8 cellular contexts compared by ENCODE assay signal in genomic region chr4:68498413-68499007, GRCh38. TPM values are rescaled to one million over a fixed set of nuclear protein-coding genes. Genes with fewer than 3 reads are reported as not detected.
DNase-seq lines count a peak whose midpoint lies in the region; ATAC-seq and TF ChIP-seq lines count a peak whose summit lies in the region.

No MANE protein-coding gene starts in this region.

- peak; percentile 81 for TF ChIP-seq CTCF in astrocyte of the spinal cord (IDR thresholded peaks at IDR 0.05; ENCODE audit: low read depth, low read length)

- CTCF ChIA-PET in HEK293T (lab: Yijun Ruan, JAX): no interaction called here

- in situ Hi-C loops in astrocyte of the spinal cord (cut with HindIII; ENCODE audit: low sequenced_read_pairs): no loop called here

- POLR2A ChIA-PET in HEK293T (lab: Yijun Ruan, JAX): no interaction called here

- H3K36me3 Mint-ChIP-seq in T-helper 17 cell (ENCODE audit: low read depth): peaks cover 2% of the 10 kb centered on the region

- H3K9me3 ChIP-seq in MG63: no peaks in the 10 kb centered on the region
- H3K9me3 ChIP-seq in T-helper 17 cell (ENCODE audit: control insufficient read depth, low read length, poor library complexity, severe bottlenecking): no peaks in the 10 kb centered on the region

- DNase-seq in SIG-M5 treated with dmso at 0.1 percent for 504 hours (lab: John Stamatoyannopoulos, UW; ENCODE audit: unreplicated experiment): peak; percentile 53
- no peak for DNase-seq in SIG-M5 (lab: John Stamatoyannopoulos, UW)
- peak; percentile 46 for DNase-seq in HEK293T (ENCODE audit: extremely low spot score)
- DNase-seq in MG63: peak; percentile 15
- DNase-seq in T-helper 17 cell: peak in 2 of 3 donors; percentile 12 to 36
- peak; percentile 68 for DNase-seq in astrocyte of the spinal cord (ENCODE audit: low read depth, low spot score)
- DNase-seq in iPS-NIHi7 (ENCODE audit: extremely low spot score): peak; percentile 60
- peak; percentile 15 to 28 (median 23) for DNase-seq in stimulated activated CD4-positive, alpha-beta T cell treated with anti-CD3 and anti-CD28 coated beads, Interleukin-1b, Interleukin-23, amount 100 ng/mL, for 24 hours (ENCODE audit: low read depth in 4 of 4, low spot score in 1 of 4)

- H3K27ac Mint-ChIP-seq in T-helper 17 cell: no peak overlapping the region

- H3K27me3 ChIP-seq in MG63: no peaks in the 10 kb centered on the region

- H3K27me3 Mint-ChIP-seq in T-helper 17 cell: no peaks in the 10 kb centered on the region

- H3K4me1 Mint-ChIP-seq in T-helper 17 cell: peaks cover 3% of the 10 kb centered on the region

- ATAC-seq in T-helper 17 cell: peak; percentile 94

- no peak overlapping the region for H3K4me3 Mint-ChIP-seq in T-helper 17 cell

- no peak overlapping the region for H3K4me3 ChIP-seq in MG63
- no peak overlapping the region for H3K4me3 ChIP-seq in astrocyte of the spinal cord (ENCODE audit: low read depth, low read length)

- H3K36me3 ChIP-seq in MG63: no peaks in the 10 kb centered on the region

TF ChIP-seq in HEK293T, 16 proteins besides CTCF, POLR2A, EP300 and RAD21:
- TF ChIP-seq ARNT (IDR thresholded peaks at IDR 0.05) (no peak), TARDBP (IDR thresholded peaks at IDR 0.05) (no peak), CTBP1 (IDR thresholded peaks at IDR 0.05; ENCODE audit: borderline replicate concordance) (no peak), FOXM1 (IDR thresholded peaks at IDR 0.05; ENCODE audit: borderline replicate concordance) (no peak), SUZ12 (IDR thresholded peaks at IDR 0.05) (no peak), SP1 (IDR thresholded peaks at IDR 0.05) (no peak), ZNF384 (IDR thresholded peaks at IDR 0.05) (no peak)

RNA-seq across cellular contexts. Expression of gene TMPRSS11E, which starts 51.2 kb away (rescaled TPM):
- not detected in 2 replicates for total RNA-seq in MG63 (2014; rRNA removed; shearing (Covaris generic); ENCODE audit: low replicate concordance)
- not detected for total RNA-seq in T-helper 17 cell
